Comparison of ENCODE assay signal across 8 cellular contexts in genomic region chr5:177116631-177117373, GRCh38. TPM values are rescaled to one million over a fixed set of nuclear protein-coding genes. Genes with fewer than 3 reads are reported as not detected.
DNase-seq lines count a peak whose midpoint lies in the region; ATAC-seq lines count a peak whose summit lies in the region.

No MANE protein-coding gene starts in this region.

- peak overlapping the region; percentile 81 for H3K27ac Mint-ChIP-seq in activated CD4-positive, alpha-beta T cell treated with anti-CD3 and anti-CD28 coated beads for 36 hours

- intact Hi-C loops in activated CD4-positive, alpha-beta T cell treated with anti-CD3 and anti-CD28 coated beads for 36 hours (cut with DNase I, micrococcal nuclease), result loop anchor here in 1 of 2 experiments (1.0 to 10.0 kb wide), 2 partner anchors 158 to 186 kb away; partner anchors contain the start of genes PRELID1 and RAB24

- no peaks in the 10 kb centered on the region for H3K9me3 Mint-ChIP-seq in activated CD4-positive, alpha-beta T cell treated with anti-CD3 and anti-CD28 coated beads for 36 hours (ENCODE audit: low read depth)

- H3K4me3 Mint-ChIP-seq in activated CD4-positive, alpha-beta T cell treated with anti-CD3 and anti-CD28 coated beads for 36 hours, result peak overlapping the region; percentile 57

- CTCF ChIA-PET in activated CD4-positive, alpha-beta T cell treated with anti-CD3 and anti-CD28 coated beads for 36 hours (lab: Charles Lee), result interaction anchor here (0.6 kb wide), 1 partner anchor 384 kb away, joined by 3 read pairs; no protein-coding TSS in a partner anchor

- H3K27me3 Mint-ChIP-seq in activated CD4-positive, alpha-beta T cell treated with anti-CD3 and anti-CD28 coated beads for 36 hours, result no peaks in the 10 kb centered on the region

- peaks cover 14% of the 10 kb centered on the region for H3K4me1 Mint-ChIP-seq in activated CD4-positive, alpha-beta T cell treated with anti-CD3 and anti-CD28 coated beads for 36 hours

- POLR2A ChIA-PET in activated CD4-positive, alpha-beta T cell treated with anti-CD3 and anti-CD28 coated beads for 36 hours (lab: Charles Lee), result no interaction called here

- H3K36me3 Mint-ChIP-seq in activated CD4-positive, alpha-beta T cell treated with anti-CD3 and anti-CD28 coated beads for 36 hours (ENCODE audit: low read depth), result peaks cover 7% of the 10 kb centered on the region

- peak; percentile 91 for DNase-seq in activated CD4-positive, alpha-beta T cell treated with anti-CD3 and anti-CD28 coated beads for 36 hours
- DNase-seq in cerebellar cortex (ENCODE audit: low spot score) (peak; percentile 76), left kidney (ENCODE audit: low read depth, low spot score) (peak; percentile 96), NCI-H82 (lab: John Stamatoyannopoulos, UW) (no peak), COLO668 (lab: John Stamatoyannopoulos, UW; ENCODE audit: unreplicated experiment) (no peak)
- DNase-seq in stimulated activated CD4-positive, alpha-beta T cell treated with anti-CD3 and anti-CD28 coated beads, Interleukin-2, amount 100 ng/mL, for 24 hours, result peak; percentile 83 to 88

- peak; percentile 51 for ATAC-seq in GM21390 (IDR thresholded peaks at IDR 0.05; ENCODE audit: unreplicated experiment)
- peak; percentile 98 for ATAC-seq in activated CD4-positive, alpha-beta T cell treated with anti-CD3 and anti-CD28 coated beads for 36 hours
- no peak for ATAC-seq in HG03108 (IDR thresholded peaks at IDR 0.05; ENCODE audit: unreplicated experiment)

RNA-seq across cellular contexts. Expression of gene NSD1, which starts 16.8 kb away (rescaled TPM):
- total RNA-seq in activated CD4-positive, alpha-beta T cell treated with anti-CD3 and anti-CD28 coated beads for 36 hours, result 10 to 100 TPM; 65.6 to 68.2 TPM

RNA-seq across cellular contexts. Expression of gene FGFR4, which starts 30.1 kb away (rescaled TPM):
- 1 to 10 TPM; 1.5 to 2.0 TPM for total RNA-seq in activated CD4-positive, alpha-beta T cell treated with anti-CD3 and anti-CD28 coated beads for 36 hours

Comparison
In these comparisons a context has a peak if more than half of its experiments do, and no peak if none do; other contexts are left out.
1. DNase-seq: peak in activated CD4-positive, alpha-beta T cell treated with anti-CD3 and anti-CD28 coated beads for 36 hours (single experiment), cerebellar cortex (single experiment), left kidney (single experiment) and stimulated activated CD4-positive, alpha-beta T cell treated with anti-CD3 and anti-CD28 coated beads, Interleukin-2, amount 100 ng/mL, for 24 hours (2 of 2); none in NCI-H82 (single experiment) and COLO668 (single experiment).